8 cellular contexts compared by ENCODE assay signal in the genomic region with DNA sequence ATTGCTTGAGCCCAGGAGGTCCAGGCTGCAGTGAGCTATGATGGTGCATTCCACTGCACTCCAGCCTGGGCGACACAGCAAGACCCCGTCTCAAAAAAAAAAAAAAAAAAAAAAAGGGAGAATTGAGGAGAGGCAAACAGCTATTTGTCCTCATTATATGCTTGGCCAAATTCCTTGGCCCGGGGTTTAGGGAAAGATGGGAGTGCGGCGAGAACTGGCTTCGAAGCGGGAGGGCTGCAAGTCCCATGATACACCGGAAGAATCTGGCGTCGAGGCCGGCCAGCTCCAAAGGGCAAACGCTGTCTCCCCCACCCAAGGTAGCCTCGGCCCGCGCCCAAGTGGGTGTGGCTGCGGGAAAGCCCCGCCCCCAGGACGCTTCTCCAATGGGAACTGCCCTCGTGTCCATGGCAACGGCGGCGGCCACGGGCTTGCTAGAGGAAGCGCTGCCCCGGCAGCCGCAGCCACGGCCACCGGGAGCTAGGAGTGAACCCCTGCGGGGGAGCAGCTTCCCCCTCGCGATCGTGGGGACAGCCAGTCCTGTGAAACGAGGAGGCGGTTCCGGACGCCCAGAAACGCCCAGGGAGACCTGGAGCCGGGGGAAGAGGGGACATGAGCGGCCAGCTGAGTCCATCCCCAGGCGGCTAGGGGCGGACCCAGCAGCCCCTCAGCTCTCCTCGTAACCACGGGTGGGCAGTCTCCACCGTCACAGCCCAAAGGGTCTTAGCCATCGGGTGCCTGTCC. TPM values are rescaled to one million over a fixed set of nuclear protein-coding genes. Genes with fewer than 3 reads are reported as not detected.
DNase-seq lines count a peak whose midpoint lies in the region; ATAC-seq and TF ChIP-seq lines count a peak whose summit lies in the region.

A gene with protein sequence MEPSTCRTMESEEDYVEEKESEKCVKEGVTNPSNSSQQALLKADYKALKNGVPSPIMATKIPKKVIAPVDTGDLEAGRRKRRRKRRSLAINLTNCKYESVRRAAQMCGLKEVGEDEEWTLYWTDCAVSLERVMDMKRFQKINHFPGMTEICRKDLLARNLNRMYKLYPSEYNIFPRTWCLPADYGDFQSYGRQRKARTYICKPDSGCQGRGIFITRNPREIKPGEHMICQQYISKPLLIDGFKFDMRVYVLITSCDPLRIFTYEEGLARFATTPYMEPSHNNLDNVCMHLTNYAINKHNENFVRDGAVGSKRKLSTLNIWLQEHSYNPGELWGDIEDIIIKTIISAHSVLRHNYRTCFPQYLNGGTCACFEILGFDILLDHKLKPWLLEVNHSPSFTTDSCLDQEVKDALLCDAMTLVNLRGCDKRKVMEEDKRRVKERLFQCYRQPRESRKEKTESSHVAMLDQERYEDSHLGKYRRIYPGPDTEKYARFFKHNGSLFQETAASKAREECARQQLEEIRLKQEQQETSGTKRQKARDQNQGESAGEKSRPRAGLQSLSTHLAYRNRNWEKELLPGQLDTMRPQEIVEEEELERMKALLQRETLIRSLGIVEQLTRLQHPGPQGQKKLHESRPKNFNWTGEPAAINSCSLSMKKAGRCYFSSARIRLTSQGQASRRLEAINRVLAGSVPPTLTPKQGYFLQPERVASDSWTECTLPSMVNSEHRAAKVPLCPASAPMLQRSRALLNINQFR (plus strand): TSS at position 434 of the 741 bp plus-strand sequence. CDS start 1,075 bp downstream, outside the sequence.

- POLR2A ChIA-PET in SK-N-SH (lab: Yijun Ruan, JAX): interaction anchor here (0.6 to 1.5 kb wide), 6 partner anchors 15 to 648 kb away, joined by 3 to 8 read pairs (median 4); a partner anchor contains a TSS

- WGBS in SK-N-SH (ENCODE audit: low lambda C conversion rate): 4% methylated on average over 24 of the region's 45 CpGs
- WGBS in ovary, 3 donors: 0% methylated on average over 42 to 45 of the region's 45 CpGs
- 2% methylated on average over 27 to 43 of the region's 45 CpGs for WGBS in tibial nerve, 2 donors

- CTCF ChIA-PET in SK-N-SH (lab: Yijun Ruan, JAX): interaction anchor here (0.8 to 2.0 kb wide), 19 partner anchors 8 to 646 kb away, joined by 3 to 13 read pairs (median 4); a partner anchor contains a TSS

- peak within 1 kb of the TSS; percentile 58 to 95 for H3K4me3 ChIP-seq in SK-N-SH (ENCODE audit: low read depth in 2 of 2, low read length in 1 of 2)
- H3K4me3 ChIP-seq in cardiac muscle cell: peak within 1 kb of the TSS; percentile 50
- peak within 1 kb of the TSS; percentile 57 for H3K4me3 ChIP-seq in ovary
- H3K4me3 ChIP-seq in tibial nerve: peak within 1 kb of the TSS; percentile 36 to 70 (median 58)

- intact Hi-C loops in ovary (cut with DNase I): no loop called here

- H3K9me3 ChIP-seq in SK-N-SH: no peaks in the 10 kb centered on the region
- no peaks in the 10 kb centered on the region for H3K9me3 ChIP-seq in cardiac muscle cell (ENCODE audit: low read depth)
- no peaks in the 10 kb centered on the region for H3K9me3 ChIP-seq in ovary
- no peaks in the 10 kb centered on the region for H3K9me3 ChIP-seq in tibial nerve

- peak; percentile 23; the same call in 1 of the 2 replicates for TF ChIP-seq RAD21 in SK-N-SH (IDR thresholded peaks at IDR 0.05; ENCODE audit: low read length)

- H3K36me3 ChIP-seq in SK-N-SH (replicated peaks in 1 of 2; ENCODE audit: control insufficient read depth in 1 of 2, insufficient read depth in 2 of 2, low read length in 1 of 2) (no peaks in the 10 kb centered on the region), cardiac muscle cell (no peaks in the 10 kb centered on the region), ovary (no peaks in the 10 kb centered on the region), tibial nerve (no peaks in the 10 kb centered on the region)

- no peaks in the 10 kb centered on the region for H4K20me1 ChIP-seq in SK-N-SH (ENCODE audit: insufficient read depth)

- H3K27ac ChIP-seq in SK-N-SH (ENCODE audit: low read depth in 2 of 2, low read length in 1 of 2): peak within 1 kb of the TSS in 1 of 2 experiments; percentile 45; a peak in 1 of 4 replicates
- peak within 1 kb of the TSS; percentile 57 for H3K27ac ChIP-seq in cardiac muscle cell
- peak within 1 kb of the TSS in 1 of 2 donors; percentile 18 for H3K27ac ChIP-seq in ovary
- H3K27ac ChIP-seq in tibial nerve: peak within 1 kb of the TSS in 3 of 4 donors; percentile 5 to 33 (median 30)

- H3K9me2 ChIP-seq in SK-N-SH: no peaks in the 10 kb centered on the region

- H3K4me1 ChIP-seq in SK-N-SH (ENCODE audit: control insufficient read depth in 1 of 2, insufficient read depth in 2 of 2, low read depth in 1 of 2, low read length in 1 of 2) (no peaks in the 10 kb centered on the region; a peak in 1 of 4 replicates), cardiac muscle cell (ENCODE audit: low read depth) (peaks cover 5% of the 10 kb centered on the region), ovary (ENCODE audit: insufficient read depth) (peaks cover 2% of the 10 kb centered on the region), tibial nerve (peaks cover 0 to 17% (median 7%) of the 10 kb centered on the region in 4 donors)

- TF ChIP-seq CTCF in SK-N-SH (IDR thresholded peaks at IDR 0.05): peak; percentile 16; the same call in 1 of the 2 replicates
- TF ChIP-seq CTCF in cardiac muscle cell (IDR thresholded peaks at IDR 0.05; ENCODE audit: low read depth, low read length): peak; percentile 6
- no peak for TF ChIP-seq CTCF in ovary (IDR thresholded peaks at IDR 0.05)
- TF ChIP-seq CTCF in tibial nerve (IDR thresholded peaks at IDR 0.05): no peak

- H3K4me2 ChIP-seq in SK-N-SH: peak within 1 kb of the TSS; percentile 91

- H3K27me3 ChIP-seq in SK-N-SH (ENCODE audit: insufficient read depth): no peaks in the 10 kb centered on the region
- H3K27me3 ChIP-seq in cardiac muscle cell: no peaks in the 10 kb centered on the region
- H3K27me3 ChIP-seq in ovary: no peaks in the 10 kb centered on the region
- H3K27me3 ChIP-seq in tibial nerve: no peaks in the 10 kb centered on the region

- TF ChIP-seq EP300 in SK-N-SH (IDR thresholded peaks at IDR 0.05; ENCODE audit: borderline replicate concordance in 1 of 2, low read depth in 1 of 2, low read length in 1 of 2): no peak
- no peak for TF ChIP-seq EP300 in ovary (IDR thresholded peaks at IDR 0.05)
- TF ChIP-seq EP300 in tibial nerve (IDR thresholded peaks at IDR 0.05): no peak

- peak within 1 kb of the TSS; percentile 69 for H3K9ac ChIP-seq in SK-N-SH

- TF ChIP-seq POLR2A in ovary (IDR thresholded peaks at IDR 0.05): peak; percentile 38
- peak in 1 of 2 donors; percentile 26 for TF ChIP-seq POLR2A in tibial nerve (IDR thresholded peaks at IDR 0.05)

- H3F3A ChIP-seq in SK-N-SH (replicated peaks; ENCODE audit: insufficient read depth): peaks cover 8% of the 10 kb centered on the region

- peak; percentile 78 for ATAC-seq in GM21447 (IDR thresholded peaks at IDR 0.05; ENCODE audit: unreplicated experiment)

- DNase-seq in AG20443 (ENCODE audit: low spot score) (peak; percentile 96), MV-4-11 (lab: John Stamatoyannopoulos, UW) (peak; percentile 89), SK-N-SH (peak; percentile 96), cardiac muscle cell (ENCODE audit: low read depth in 1 of 2, low spot score in 1 of 2) (peak; percentile 93 to 97), ovary (peak; percentile 96 to 100 (median 97)), tibial nerve (ENCODE audit: low spot score in 2 of 2) (peak; percentile 86 to 95)
- DNase-seq in activated naive CD8-positive, alpha-beta T cell treated with anti-CD3 and anti-CD28 coated beads, Interleukin-2, amount 50 U/mL, for 16 hours (ENCODE audit: low read depth, low spot score): peak; percentile 58

- no peaks in the 10 kb centered on the region for H3K79me2 ChIP-seq in SK-N-SH (ENCODE audit: insufficient read depth)

- peak within 1 kb of the TSS; percentile 88 for H2AFZ ChIP-seq in SK-N-SH (ENCODE audit: low read depth)

TF ChIP-seq in SK-N-SH, 30 proteins besides CTCF, POLR2A, EP300 and RAD21 (continues in another document):
- TF ChIP-seq, protein P1, sequence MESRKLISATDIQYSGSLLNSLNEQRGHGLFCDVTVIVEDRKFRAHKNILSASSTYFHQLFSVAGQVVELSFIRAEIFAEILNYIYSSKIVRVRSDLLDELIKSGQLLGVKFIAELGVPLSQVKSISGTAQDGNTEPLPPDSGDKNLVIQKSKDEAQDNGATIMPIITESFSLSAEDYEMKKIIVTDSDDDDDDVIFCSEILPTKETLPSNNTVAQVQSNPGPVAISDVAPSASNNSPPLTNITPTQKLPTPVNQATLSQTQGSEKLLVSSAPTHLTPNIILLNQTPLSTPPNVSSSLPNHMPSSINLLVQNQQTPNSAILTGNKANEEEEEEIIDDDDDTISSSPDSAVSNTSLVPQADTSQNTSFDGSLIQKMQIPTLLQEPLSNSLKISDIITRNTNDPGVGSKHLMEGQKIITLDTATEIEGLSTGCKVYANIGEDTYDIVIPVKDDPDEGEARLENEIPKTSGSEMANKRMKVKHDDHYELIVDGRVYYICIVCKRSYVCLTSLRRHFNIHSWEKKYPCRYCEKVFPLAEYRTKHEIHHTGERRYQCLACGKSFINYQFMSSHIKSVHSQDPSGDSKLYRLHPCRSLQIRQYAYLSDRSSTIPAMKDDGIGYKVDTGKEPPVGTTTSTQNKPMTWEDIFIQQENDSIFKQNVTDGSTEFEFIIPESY (IDR thresholded peaks at IDR 0.05; ENCODE audit: borderline replicate concordance, low read depth): no peak
- TF ChIP-seq SMC3 (IDR thresholded peaks at IDR 0.05; ENCODE audit: low read depth, low read length): 0 out of 2 replicates have a peak, but pooled peaks have one; percentile 6
- TF ChIP-seq, protein P2, sequence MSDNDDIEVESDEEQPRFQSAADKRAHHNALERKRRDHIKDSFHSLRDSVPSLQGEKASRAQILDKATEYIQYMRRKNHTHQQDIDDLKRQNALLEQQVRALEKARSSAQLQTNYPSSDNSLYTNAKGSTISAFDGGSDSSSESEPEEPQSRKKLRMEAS (IDR thresholded peaks at IDR 0.05; ENCODE audit: low read depth): peak; percentile 87
- no peak for TF ChIP-seq TAF1 (IDR thresholded peaks at IDR 0.05; ENCODE audit: borderline replicate concordance, low read depth, low read length)
- TF ChIP-seq SIN3A (IDR thresholded peaks at IDR 0.05; ENCODE audit: borderline replicate concordance, low read depth, low read length): no peak
- no peak for TF ChIP-seq RFX5 (IDR thresholded peaks at IDR 0.05; ENCODE audit: low read length)
- TF ChIP-seq RCOR1 (IDR thresholded peaks at IDR 0.05; ENCODE audit: low read length): no peak
- TF ChIP-seq MXI1 (IDR thresholded peaks at IDR 0.05; ENCODE audit: low read depth, low read length): peak; percentile 94

RNA-seq across cellular contexts. Expression of the gene that starts here (rescaled TPM):
- 0.03 and 0.06 TPM in 2 replicates for polyA plus RNA-seq in SK-N-SH (2012; rRNA removed)
- 0.01 TPM in 1 of 2 replicates, not detected in the other for polyA plus RNA-seq in SK-N-SH (2012; cell fraction: cytosol; rRNA removed)
- 0.38 and 1.1 TPM in 2 replicates for polyA plus RNA-seq in SK-N-SH (2012; cell fraction: nucleus; rRNA removed)
- 0.21 TPM in 2 replicates for total RNA-seq in cardiac muscle cell
- 0.39 TPM in 1 of 2 replicates, not detected in the other for polyA plus RNA-seq in cardiac muscle cell
- under 1 TPM in 3 of 7 donors, not detected in 4; 0.10 to 0.15 (median 0.13) TPM for total RNA-seq in ovary
- polyA plus RNA-seq in ovary: under 1 TPM; 0.04 to 0.33 TPM
- under 1 TPM in 1 of 4 donors, not detected in 3; 0.60 TPM for total RNA-seq in tibial nerve

Comparison
In these comparisons a context has a peak if more than half of its experiments do, and no peak if none do; other contexts are left out.
1. Peak in DNase-seq, H3K4me3 ChIP-seq and H3K27ac ChIP-seq in cardiac muscle cell; RNA of the gene not detected or under 1 TPM.
2. Peak in DNase-seq and H3K4me3 ChIP-seq in ovary; RNA of the gene not detected or under 1 TPM.
3. Peak in DNase-seq, H3K4me3 ChIP-seq and H3K27ac ChIP-seq in tibial nerve; RNA of the gene not detected or under 1 TPM.
4. CTCF ChIP-seq: peak in SK-N-SH (single experiment) and cardiac muscle cell (single experiment); none in ovary (0 of 3) and tibial nerve (0 of 5).
5. Peak in every context shown above with its lines, with median percentiles within 50 percentile points of each other: DNase-seq and H3K4me3 ChIP-seq.